In genomic region chr19:28044477-28044876, GRCh38 we compare ENCODE assay signal across 4 cellular contexts.
"Had no signal": no experiment of that assay in that cellular context is flagged by ENCODE, and none has a peak within 500 bp of the region (broad histone marks: within the 10 kb centered on the region; RNA-seq: fewer than 3 reads in every experiment).

No MANE protein-coding gene starts in this region.

- H3K27ac ChIP-seq: HL-60 had no signal

- H3K4me3 ChIP-seq: K562 had no signal

- DNase-seq: IMR-90, KBM-7 had no signal
